Comparison of ENCODE assay signal across 9 cellular contexts in genomic region chr10:3452683-3453388, GRCh38.
DNase-seq lines count a peak whose midpoint lies in the region; ATAC-seq and TF ChIP-seq lines count a peak whose summit lies in the region.
"Had no signal": no experiment of that assay in that cellular context is flagged by ENCODE, and none has a peak within 500 bp of the region (broad histone marks: within the 10 kb centered on the region; RNA-seq: fewer than 3 reads in every experiment).

No MANE protein-coding gene starts in this region.

- H3K9me3 ChIP-seq in skeletal muscle tissue (ENCODE audit: control insufficient read depth in 3 of 3, low read length in 3 of 3) (peaks cover 0 to under 1% (median 0%) of the 10 kb centered on the region in 3 donors), HAP-1 (no peaks in the 10 kb centered on the region), Karpas-422 (ENCODE audit: low read length) (no peaks in the 10 kb centered on the region)

- TF ChIP-seq CTCF in GM23338 (conservative IDR thresholded peaks at IDR 0.05; ENCODE audit: low read depth in 2 of 2) (no peak), astrocyte of the cerebellum (IDR thresholded peaks at IDR 0.05; ENCODE audit: low read depth, low read length, missing control alignments) (no peak)

- H4K20me1 ChIP-seq in GM23338 (replicated peaks; ENCODE audit: insufficient read depth) (no peaks in the 10 kb centered on the region), Karpas-422 (ENCODE audit: insufficient read depth, low read depth, low read length) (no peaks in the 10 kb centered on the region)

- peaks cover 6% of the 10 kb centered on the region for H3K9me2 ChIP-seq in GM23338 (ENCODE audit: insufficient read depth)
- H3K9me2 ChIP-seq in Karpas-422 (replicated peaks; ENCODE audit: insufficient read depth, low read length): no peaks in the 10 kb centered on the region

- no peaks in the 10 kb centered on the region for H3K27me3 ChIP-seq in GM23338 (ENCODE audit: insufficient read depth)
- no peaks in the 10 kb centered on the region for H3K27me3 ChIP-seq in skeletal muscle tissue (ENCODE audit: control insufficient read depth in 3 of 3, insufficient read depth in 3 of 3, low read length in 3 of 3)
- no peaks in the 10 kb centered on the region for H3K27me3 ChIP-seq in HAP-1 (ENCODE audit: low read depth)
- H3K27me3 ChIP-seq in Karpas-422 (ENCODE audit: low read length): no peaks in the 10 kb centered on the region

- H3K4me1 ChIP-seq in GM23338 (ENCODE audit: insufficient read depth) (peaks cover 25% of the 10 kb centered on the region), skeletal muscle tissue (ENCODE audit: control insufficient read depth in 3 of 3, insufficient read depth in 3 of 3, low read length in 3 of 3) (peaks cover 4 to 7% (median 6%) of the 10 kb centered on the region in 3 donors), HAP-1 (no peaks in the 10 kb centered on the region), Karpas-422 (ENCODE audit: low read length) (no peaks in the 10 kb centered on the region)

- H3K36me3 ChIP-seq in GM23338 (ENCODE audit: insufficient read depth): no peaks in the 10 kb centered on the region
- H3K36me3 ChIP-seq in skeletal muscle tissue (ENCODE audit: control insufficient read depth in 3 of 3, insufficient read depth in 3 of 3, low read length in 3 of 3): no peaks in the 10 kb centered on the region
- H3K36me3 ChIP-seq in HAP-1 (replicated peaks): no peaks in the 10 kb centered on the region
- H3K36me3 ChIP-seq in Karpas-422 (ENCODE audit: insufficient read depth, low read length): no peaks in the 10 kb centered on the region

- DNase-seq in GM23338 (ENCODE audit: low spot score) (no peak), astrocyte of the cerebellum (ENCODE audit: low read depth) (no peak), left ventricle myocardium superior (no peak), HAP-1 (ENCODE audit: low spot score in 2 of 2) (no peak), Karpas-422 (no peak)
- DNase-seq in activated effector memory CD4-positive, alpha-beta T cell treated with anti-CD3 and anti-CD28 coated beads, Interleukin-2, amount 50 U/mL, for 16 hours: no peak
- DNase-seq in activated CD8-positive, alpha-beta memory T cell treated with anti-CD3 and anti-CD28 coated beads, Interleukin-2, amount 50 U/mL, for 48 hours: no peak
- DNase-seq: small intestine had no signal

- peak overlapping the region; percentile 93 for H3K27ac Mint-ChIP-seq in GM23338

- peaks cover 7% of the 10 kb centered on the region; the same call in 2 of the 3 replicates for H3K9me3 Mint-ChIP-seq in GM23338

- ATAC-seq in GM23338 (peak; percentile 51), left ventricle myocardium superior (peak; percentile 76)

- no peak overlapping the region for H3K9ac ChIP-seq in skeletal muscle tissue (ENCODE audit: low read depth in 1 of 3, low read length in 3 of 3)
- no peak overlapping the region for H3K9ac ChIP-seq in Karpas-422 (ENCODE audit: low read length)

- H3K79me2 ChIP-seq in GM23338 (replicated peaks; ENCODE audit: insufficient read depth) (no peaks in the 10 kb centered on the region), Karpas-422 (ENCODE audit: low read length) (no peaks in the 10 kb centered on the region)

- H3K4me3 ChIP-seq in GM23338 (no peak overlapping the region), astrocyte of the cerebellum (ENCODE audit: low read depth, low read length) (peak overlapping the region; percentile 0), skeletal muscle tissue (ENCODE audit: low read length in 3 of 3) (no peak overlapping the region), HAP-1 (no peak overlapping the region), Karpas-422 (ENCODE audit: low read length) (no peak overlapping the region)

- H3K36me3 Mint-ChIP-seq in GM23338 (ENCODE audit: low read depth): peaks cover 11% of the 10 kb centered on the region

- 0 out of 2 replicates have a peak, but pooled peaks cover 2% of the 10 kb centered on the region for H3F3A ChIP-seq in GM23338 (replicated peaks; ENCODE audit: low read depth)

- H3K27me3 Mint-ChIP-seq in GM23338 (ENCODE audit: insufficient read depth, low read depth, poor library complexity): peaks cover 13% of the 10 kb centered on the region

- peaks cover 38% of the 10 kb centered on the region for H3K4me1 Mint-ChIP-seq in GM23338

- in situ Hi-C loops in astrocyte of the cerebellum (cut with HindIII; ENCODE audit: low sequenced_read_pairs) (loop anchor here (5.0 kb wide), 1 partner anchor 66 kb away; no protein-coding TSS in a partner anchor), HAP-1 (cut with MboI; ENCODE audit: low sequenced_read_pairs) (no loop called here)

- peak overlapping the region; percentile 23 for H3K4me2 ChIP-seq in GM23338
- H3K4me2 ChIP-seq in Karpas-422 (ENCODE audit: low read depth, low read length, poor library complexity, severe bottlenecking): no peak overlapping the region

- H2AFZ ChIP-seq in GM23338: no peak overlapping the region
- no peak overlapping the region for H2AFZ ChIP-seq in Karpas-422 (ENCODE audit: low read length)

- no peak overlapping the region for H3K4me3 Mint-ChIP-seq in GM23338

- H3K27ac ChIP-seq in GM23338 (ENCODE audit: low read depth) (peak overlapping the region; percentile 80), skeletal muscle tissue (ENCODE audit: low read depth, low read length) (peak overlapping the region; percentile 28), Karpas-422 (ENCODE audit: low read length) (no peak overlapping the region)

- intact Hi-C loops in left ventricle myocardium superior (cut with micrococcal nuclease): no loop called here

TF ChIP-seq in GM23338, 12 proteins besides CTCF, POLR2A, EP300 and RAD21:
- TF ChIP-seq NANOG (IDR thresholded peaks at IDR 0.05; ENCODE audit: borderline replicate concordance) (no peak), ETS1 (IDR thresholded peaks at IDR 0.05) (no peak), REST (IDR thresholded peaks at IDR 0.05; ENCODE audit: unreplicated experiment) (no peak), STAT1 (IDR thresholded peaks at IDR 0.05; ENCODE audit: unreplicated experiment) (no peak), EZH2phosphoT487 (IDR thresholded peaks at IDR 0.05; ENCODE audit: unreplicated experiment) (no peak), EZH2 (IDR thresholded peaks at IDR 0.05; ENCODE audit: low read depth, unreplicated experiment) (no peak), POLR2AphosphoS5 (IDR thresholded peaks at IDR 0.05; ENCODE audit: low read depth) (no peak), ZNF331 (CRISPR knock-in tag; IDR thresholded peaks at IDR 0.05; ENCODE audit: low read depth) (no peak), ZNF114 (CRISPR knock-in tag; IDR thresholded peaks at IDR 0.05) (no peak), CREB1 (CRISPR knock-in tag; IDR thresholded peaks at IDR 0.05; ENCODE audit: low read depth) (no peak)
